1 cellular context compared by ENCODE assay signal in the genomic region with DNA sequence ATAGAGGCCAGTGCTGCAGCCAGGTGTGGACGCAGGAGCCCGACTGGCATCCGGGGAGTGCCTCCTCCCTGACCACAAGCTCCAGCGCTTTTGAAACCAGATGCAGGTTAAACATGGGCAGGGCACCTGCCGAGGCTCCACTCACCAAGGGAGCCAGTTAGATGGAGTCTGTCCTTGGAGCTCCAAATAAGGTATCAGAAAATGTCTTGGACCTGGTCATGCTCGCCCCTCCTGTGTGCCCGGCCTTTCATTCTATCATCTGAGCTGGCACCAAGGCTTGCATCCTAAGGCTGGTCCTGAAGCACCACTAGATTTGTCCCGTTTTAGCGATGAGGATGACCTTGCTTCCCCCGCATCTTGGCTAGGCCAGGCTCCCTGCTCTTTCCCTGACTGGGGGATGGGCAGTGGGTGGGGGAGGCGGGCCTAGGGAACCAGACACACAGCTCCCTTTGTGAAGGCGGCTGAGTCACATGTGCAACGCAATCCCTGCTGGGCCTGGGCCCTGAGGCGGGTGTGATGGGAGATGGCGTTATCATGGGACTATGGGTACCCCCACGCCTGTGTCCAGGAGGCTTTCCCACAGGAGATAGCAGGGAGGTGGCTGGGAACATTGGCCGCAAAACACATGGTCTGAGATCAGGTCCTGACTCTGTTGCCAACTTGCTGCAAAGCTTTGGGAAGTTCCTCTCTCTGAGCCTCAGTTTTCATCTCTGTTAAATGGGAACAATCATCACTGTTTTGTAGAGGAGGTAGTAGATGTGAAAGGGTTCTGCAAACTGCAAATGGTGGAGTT.
TF ChIP-seq lines count a peak whose summit lies in the region.

No MANE protein-coding gene starts in this region.

TF ChIP-seq in IMR-90, 13 proteins besides CTCF, POLR2A, EP300 and RAD21 (continued from another document):
- TF ChIP-seq, protein P1, sequence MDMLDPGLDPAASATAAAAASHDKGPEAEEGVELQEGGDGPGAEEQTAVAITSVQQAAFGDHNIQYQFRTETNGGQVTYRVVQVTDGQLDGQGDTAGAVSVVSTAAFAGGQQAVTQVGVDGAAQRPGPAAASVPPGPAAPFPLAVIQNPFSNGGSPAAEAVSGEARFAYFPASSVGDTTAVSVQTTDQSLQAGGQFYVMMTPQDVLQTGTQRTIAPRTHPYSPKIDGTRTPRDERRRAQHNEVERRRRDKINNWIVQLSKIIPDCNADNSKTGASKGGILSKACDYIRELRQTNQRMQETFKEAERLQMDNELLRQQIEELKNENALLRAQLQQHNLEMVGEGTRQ (IDR thresholded peaks at IDR 0.05; ENCODE audit: low read depth, low read length): peak; percentile 21; the same call in 1 of the 2 replicates
- TF ChIP-seq CEBPB (IDR thresholded peaks at IDR 0.05; ENCODE audit: low read depth, low read length): peak; percentile 33; the same call in 1 of the 2 replicates
